In the genomic region with DNA sequence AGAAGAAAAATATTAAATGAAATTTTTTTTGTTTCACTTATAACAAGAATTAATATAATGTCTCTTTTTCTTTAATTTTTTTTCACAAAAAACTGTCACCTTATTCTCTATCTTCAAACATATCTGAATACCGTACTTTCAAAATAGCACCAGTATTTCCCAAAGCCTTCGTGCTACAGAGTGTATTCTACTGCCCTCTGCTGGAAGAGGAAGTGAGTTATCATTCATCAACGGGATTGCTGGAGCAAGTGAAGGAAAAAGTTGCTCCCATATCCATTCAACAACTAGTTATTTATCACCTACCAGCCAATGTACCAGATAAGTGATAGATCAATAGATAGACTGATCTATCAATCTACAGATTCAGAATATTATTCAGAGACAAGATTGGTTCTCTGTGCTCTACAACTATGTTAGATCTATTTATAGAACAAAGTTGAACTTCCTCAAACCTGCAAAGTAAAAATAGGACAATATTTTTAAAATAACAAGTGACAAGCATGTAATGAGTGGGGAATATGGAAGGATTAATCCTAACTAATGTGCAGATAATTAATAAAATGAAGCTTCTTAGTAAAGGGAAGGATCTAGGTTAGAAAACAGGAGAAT, we compare ENCODE assay signal across 8 cellular contexts. TPM values are rescaled to one million over a fixed set of nuclear protein-coding genes. Genes with fewer than 3 reads are reported as not detected.
DNase-seq lines count a peak whose midpoint lies in the region; ATAC-seq, FAIRE-seq and TF ChIP-seq lines count a peak whose summit lies in the region.

No MANE protein-coding gene starts in this region.

- TF ChIP-seq POLR2A in gastroesophageal sphincter (IDR thresholded peaks at IDR 0.05) = no peak
- no peak for TF ChIP-seq POLR2A in spleen (IDR thresholded peaks at IDR 0.05)

- H3K9ac ChIP-seq in SK-N-SH = no peak overlapping the region

- H3F3A ChIP-seq in SK-N-SH (replicated peaks; ENCODE audit: insufficient read depth) = no peaks in the 10 kb centered on the region

- no peak overlapping the region for H3K27ac Mint-ChIP-seq in activated T-helper 1 cell treated with anti-CD3 and anti-CD28 coated beads, Interleukin-12 subunit alpha, Interleukin-12 subunit beta, Interleukin-2, Interleukin-4 antibody, amounts not matched to agents 30 ng/mL and 10 ng/mL and 1 ng/mL, durations not matched to agents 14 hours and 24 hours and 36 hours

- 1% methylated on average over 3 of the region's 3 CpGs for WGBS in SK-N-SH (ENCODE audit: low lambda C conversion rate)
- 0 to 3% methylated on average over 1 to 3 of the region's 3 CpGs for WGBS in gastroesophageal sphincter (ENCODE audit: low coverage in 1 of 2), 2 donors
- 0 to 1% (median 0%) methylated on average over 3 of the region's 3 CpGs for WGBS in spleen, 5 donors

- no peaks in the 10 kb centered on the region for H3K79me2 ChIP-seq in SK-N-SH (ENCODE audit: insufficient read depth)

- H3K4me3 ChIP-seq in SK-N-SH (ENCODE audit: low read depth in 2 of 2, low read length in 1 of 2) = no peak overlapping the region; a peak in 1 of 4 replicates
- H3K4me3 ChIP-seq in gastroesophageal sphincter = no peak overlapping the region
- H3K4me3 ChIP-seq in spleen = no peak overlapping the region

- no peak for TF ChIP-seq EP300 in SK-N-SH (IDR thresholded peaks at IDR 0.05; ENCODE audit: borderline replicate concordance in 1 of 2, low read depth in 1 of 2, low read length in 1 of 2)
- TF ChIP-seq EP300 in gastroesophageal sphincter (IDR thresholded peaks at IDR 0.05) = no peak

- peak; percentile 72 for TF ChIP-seq CTCF in LNCAP (IDR thresholded peaks at IDR 0.05)
- peak; percentile 86 for TF ChIP-seq CTCF in SK-N-SH (IDR thresholded peaks at IDR 0.05)
- TF ChIP-seq CTCF in gastroesophageal sphincter (IDR thresholded peaks at IDR 0.05) = peak; percentile 26 to 63 (median 42)
- peak in 7 of 11 experiments; percentile 7 to 55 (median 41) for TF ChIP-seq CTCF in spleen (IDR thresholded peaks at IDR 0.05 in 8 of 11, conservative IDR thresholded peaks at IDR 0.05 in 3 of 11)

- H3K4me2 ChIP-seq in SK-N-SH = no peak overlapping the region

- peak; percentile 87 for TF ChIP-seq RAD21 in SK-N-SH (IDR thresholded peaks at IDR 0.05; ENCODE audit: low read length)

- POLR2A ChIA-PET in SK-N-SH (lab: Yijun Ruan, JAX) = no interaction called here

- no peak overlapping the region for H2AFZ ChIP-seq in SK-N-SH (ENCODE audit: low read depth)

- H3K27me3 ChIP-seq in SK-N-SH (ENCODE audit: insufficient read depth) (no peaks in the 10 kb centered on the region), gastroesophageal sphincter (peaks cover 7% of the 10 kb centered on the region), spleen (replicated peaks in 1 of 7) (no peaks in the 10 kb centered on the region)

- no peaks in the 10 kb centered on the region for H3K9me3 Mint-ChIP-seq in activated T-helper 1 cell treated with anti-CD3 and anti-CD28 coated beads, Interleukin-12 subunit alpha, Interleukin-12 subunit beta, Interleukin-2, Interleukin-4 antibody, amounts not matched to agents 30 ng/mL and 10 ng/mL and 1 ng/mL, durations not matched to agents 14 hours and 24 hours and 36 hours

- FAIRE-seq in G401.6 (lab: Jason Lieb, UNC) = peak; percentile 93

- H3K27ac ChIP-seq in SK-N-SH (ENCODE audit: low read depth in 2 of 2, low read length in 1 of 2) (no peak overlapping the region), gastroesophageal sphincter (no peak overlapping the region), spleen (no peak overlapping the region)

- H3K9me3 ChIP-seq in SK-N-SH (no peaks in the 10 kb centered on the region), gastroesophageal sphincter (no peaks in the 10 kb centered on the region), spleen (no peaks in the 10 kb centered on the region)

- CTCF ChIA-PET in SK-N-SH (lab: Yijun Ruan, JAX) = interaction anchor here (0.7 to 1.6 kb wide), 9 partner anchors 8 to 665 kb away, joined by 3 to 7 read pairs (median 4); no protein-coding TSS in a partner anchor

- intact Hi-C loops in spleen (cut with DNase I; ENCODE audit: low total_unique reads) = no loop called here
- intact Hi-C loops in activated T-helper 1 cell treated with anti-CD3 and anti-CD28 coated beads, Interleukin-12 subunit alpha, Interleukin-12 subunit beta, Interleukin-2, Interleukin-4 antibody, amounts not matched to agents 30 ng/mL and 10 ng/mL and 1 ng/mL, durations not matched to agents 14 hours and 24 hours and 36 hours (cut with micrococcal nuclease) = no loop called here

- no peaks in the 10 kb centered on the region for H3K4me1 Mint-ChIP-seq in activated T-helper 1 cell treated with anti-CD3 and anti-CD28 coated beads, Interleukin-12 subunit alpha, Interleukin-12 subunit beta, Interleukin-2, Interleukin-4 antibody, amounts not matched to agents 30 ng/mL and 10 ng/mL and 1 ng/mL, durations not matched to agents 14 hours and 24 hours and 36 hours (ENCODE audit: low read depth)

- ATAC-seq in GM21526 (IDR thresholded peaks at IDR 0.05; ENCODE audit: low FRiP score, unreplicated experiment) (peak; percentile 68), gastroesophageal sphincter (no peak)

- no peaks in the 10 kb centered on the region for H3K9me2 ChIP-seq in SK-N-SH

- H3K36me3 ChIP-seq in SK-N-SH (replicated peaks in 1 of 2; ENCODE audit: control insufficient read depth in 1 of 2, insufficient read depth in 2 of 2, low read length in 1 of 2) (no peaks in the 10 kb centered on the region), gastroesophageal sphincter (no peaks in the 10 kb centered on the region), spleen (no peaks in the 10 kb centered on the region)

- no peaks in the 10 kb centered on the region for H3K27me3 Mint-ChIP-seq in activated T-helper 1 cell treated with anti-CD3 and anti-CD28 coated beads, Interleukin-12 subunit alpha, Interleukin-12 subunit beta, Interleukin-2, Interleukin-4 antibody, amounts not matched to agents 30 ng/mL and 10 ng/mL and 1 ng/mL, durations not matched to agents 14 hours and 24 hours and 36 hours (ENCODE audit: insufficient read depth)

- no peaks in the 10 kb centered on the region for H3K36me3 Mint-ChIP-seq in activated T-helper 1 cell treated with anti-CD3 and anti-CD28 coated beads, Interleukin-12 subunit alpha, Interleukin-12 subunit beta, Interleukin-2, Interleukin-4 antibody, amounts not matched to agents 30 ng/mL and 10 ng/mL and 1 ng/mL, durations not matched to agents 14 hours and 24 hours and 36 hours (ENCODE audit: low read depth)

- no peak overlapping the region for H3K4me3 Mint-ChIP-seq in activated T-helper 1 cell treated with anti-CD3 and anti-CD28 coated beads, Interleukin-12 subunit alpha, Interleukin-12 subunit beta, Interleukin-2, Interleukin-4 antibody, amounts not matched to agents 30 ng/mL and 10 ng/mL and 1 ng/mL, durations not matched to agents 14 hours and 24 hours and 36 hours

- peak; percentile 59 for DNase-seq in SK-N-SH
- no peak for DNase-seq in spleen
- DNase-seq in activated T-helper 1 cell treated with anti-CD3 and anti-CD28 coated beads, Interleukin-12 subunit alpha, Interleukin-12 subunit beta, Interleukin-2, Interleukin-4 antibody, amounts not matched to agents 30 ng/mL and 10 ng/mL and 1 ng/mL, durations not matched to agents 14 hours and 24 hours and 36 hours (ENCODE audit: low spot score) = no peak
- DNase-seq in effector CD4-positive, alpha-beta T cell = no peak

- H3K4me1 ChIP-seq in SK-N-SH (ENCODE audit: control insufficient read depth in 1 of 2, insufficient read depth in 2 of 2, low read depth in 1 of 2, low read length in 1 of 2) (no peaks in the 10 kb centered on the region), gastroesophageal sphincter (no peaks in the 10 kb centered on the region), spleen (no peaks in the 10 kb centered on the region)

- H4K20me1 ChIP-seq in SK-N-SH (ENCODE audit: insufficient read depth) = no peaks in the 10 kb centered on the region

TF ChIP-seq in SK-N-SH, 30 proteins besides CTCF, POLR2A, EP300 and RAD21:
- TF ChIP-seq CHD2 (IDR thresholded peaks at IDR 0.05; ENCODE audit: low read length, partially characterized antibody) = no peak
- peak; percentile 57 for TF ChIP-seq SMC3 (IDR thresholded peaks at IDR 0.05; ENCODE audit: low read depth, low read length)
- 0 out of 2 replicates have a peak, but pooled peaks have one; percentile 11 for TF ChIP-seq RCOR1 (IDR thresholded peaks at IDR 0.05; ENCODE audit: low read length)

RNA-seq across cellular contexts. Expression of gene TFAP2B, which starts 26.7 kb away (rescaled TPM):
- polyA plus RNA-seq in SK-N-SH (2012; rRNA removed) = 1.1 and 2.9 TPM in 2 replicates
- polyA plus RNA-seq in SK-N-SH (2012; cell fraction: cytosol; rRNA removed) = 2.4 and 4.5 TPM in 2 replicates
- polyA plus RNA-seq in SK-N-SH (2012; cell fraction: nucleus; rRNA removed) = 3.5 and 6.8 TPM in 2 replicates
- under 1 TPM in 1 of 4 donors, not detected in 3; 0.25 TPM for total RNA-seq in gastroesophageal sphincter
- total RNA-seq in spleen = not detected
- not detected for polyA plus RNA-seq in spleen
- total RNA-seq in activated T-helper 1 cell treated with anti-CD3 and anti-CD28 coated beads, Interleukin-12 subunit alpha, Interleukin-12 subunit beta, Interleukin-2, Interleukin-4 antibody, amounts not matched to agents 30 ng/mL and 10 ng/mL and 1 ng/mL, durations not matched to agents 14 hours and 24 hours and 36 hours = not detected in 2 replicates
